In the genomic region with DNA sequence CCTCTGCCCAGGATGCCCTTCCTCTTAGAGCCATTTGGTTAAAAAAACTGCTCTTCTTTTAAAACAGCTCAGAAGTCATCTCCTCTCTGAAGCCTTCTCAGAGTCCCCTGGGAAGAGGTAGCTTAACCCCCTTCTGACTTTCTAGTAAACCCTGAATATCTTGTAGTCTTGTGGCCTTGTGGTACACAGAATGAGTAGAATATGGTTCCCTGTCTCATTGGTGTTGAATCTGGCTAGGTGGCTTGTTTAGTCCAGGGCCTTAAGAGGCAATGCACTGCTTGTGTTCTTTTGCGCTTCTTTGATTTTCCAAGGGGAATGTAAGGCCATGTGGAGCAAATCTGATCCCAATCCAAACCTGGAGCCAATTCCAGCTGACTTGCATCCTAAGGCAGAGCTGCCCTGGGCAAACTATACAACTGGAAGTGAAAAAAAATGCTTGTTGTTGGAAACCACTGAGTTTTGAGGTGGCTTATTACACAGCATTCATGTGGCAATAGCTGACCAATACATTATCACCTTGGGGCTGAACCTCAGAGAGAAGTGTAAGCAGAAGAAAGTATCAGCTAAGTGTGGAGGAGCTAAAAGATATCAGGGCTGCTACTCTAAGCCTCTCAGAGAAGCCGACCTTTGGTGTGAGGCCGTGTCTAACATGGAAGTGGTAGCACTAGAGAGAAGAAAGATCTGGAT, we compare ENCODE assay signal across 23 cellular contexts.
"Had no signal": no experiment of that assay in that cellular context is flagged by ENCODE, and none has a peak within 500 bp of the region (broad histone marks: within the 10 kb centered on the region; RNA-seq: fewer than 3 reads in every experiment).

No MANE protein-coding gene starts in this region.

- H3K27ac ChIP-seq: esophagus squamous epithelium, heart right ventricle, left lung, prostate gland, right atrium auricular region, thoracic aorta, tibial nerve, upper lobe of left lung had no signal

- H3K27ac Mint-ChIP-seq: endodermal cell; nephron progenitor cell; stimulated activated effector memory CD8-positive, alpha-beta T cell treated with anti-CD3 and anti-CD28 coated beads, Interleukin-12 subunit alpha, Interleukin-12 subunit beta, amount 100 ng/mL, for 72 hours; stimulated activated naive CD8-positive, alpha-beta T cell treated with anti-CD3 and anti-CD28 coated beads, Interleukin-15, Interleukin-2, amounts not matched to agents 100 ng/mL and 50 ng/mL, for 24 hours had no signal

- H3K9me3 Mint-ChIP-seq: endodermal cell; stimulated activated effector memory CD8-positive, alpha-beta T cell treated with anti-CD3 and anti-CD28 coated beads, Interleukin-12 subunit alpha, Interleukin-12 subunit beta, amount 100 ng/mL, for 72 hours; stimulated activated naive CD8-positive, alpha-beta T cell treated with anti-CD3 and anti-CD28 coated beads, Interleukin-15, Interleukin-2, amounts not matched to agents 100 ng/mL and 50 ng/mL, for 24 hours had no signal

- H3K4me3 ChIP-seq: esophagus squamous epithelium, heart right ventricle, left lung, prostate gland, right atrium auricular region, thoracic aorta, tibial nerve, upper lobe of left lung had no signal

- H3K36me3 Mint-ChIP-seq: stimulated activated effector memory CD8-positive, alpha-beta T cell treated with anti-CD3 and anti-CD28 coated beads, Interleukin-12 subunit alpha, Interleukin-12 subunit beta, amount 100 ng/mL, for 72 hours had no signal

- H3K9me3 ChIP-seq: esophagus squamous epithelium, left lung, prostate gland, right atrium auricular region, thoracic aorta, tibial nerve, upper lobe of left lung had no signal

- DNase-seq: effector CD8-positive, alpha-beta T cell; endodermal cell; esophagus squamous epithelium; foreskin melanocyte; glutamatergic neuron; heart right ventricle; hippocampal formation; left cardiac atrium; left lung; nephron progenitor cell; nucleus accumbens; stimulated activated CD4-positive, alpha-beta T cell treated with anti-CD3 and anti-CD28 coated beads, Interleukin-2, amount 100 ng/mL, for 24 hours; stimulated activated CD4-positive, alpha-beta T cell treated with anti-CD3 and anti-CD28 coated beads, Interleukin-4, amount 100 ng/mL, for 24 hours; upper lobe of left lung had no signal

- FAIRE-seq: islet of Langerhans, urothelium cell line had no signal

- H3K27me3 ChIP-seq: heart right ventricle, left lung, right atrium auricular region, tibial nerve, upper lobe of left lung had no signal

- H3K4me3 Mint-ChIP-seq: endodermal cell; nephron progenitor cell; stimulated activated effector memory CD8-positive, alpha-beta T cell treated with anti-CD3 and anti-CD28 coated beads, Interleukin-12 subunit alpha, Interleukin-12 subunit beta, amount 100 ng/mL, for 72 hours; stimulated activated naive CD8-positive, alpha-beta T cell treated with anti-CD3 and anti-CD28 coated beads, Interleukin-15, Interleukin-2, amounts not matched to agents 100 ng/mL and 50 ng/mL, for 24 hours had no signal

- H3K4me1 ChIP-seq: esophagus squamous epithelium, heart right ventricle, left lung, prostate gland, right atrium auricular region, tibial nerve, upper lobe of left lung had no signal

- H3K36me3 ChIP-seq: esophagus squamous epithelium, heart right ventricle, left lung, prostate gland, right atrium auricular region, thoracic aorta, tibial nerve, upper lobe of left lung had no signal

- H3K4me1 Mint-ChIP-seq: endodermal cell, nephron progenitor cell had no signal

- ATAC-seq: heart right ventricle; left cardiac atrium; left lung; sciatic nerve; stimulated activated effector memory CD8-positive, alpha-beta T cell treated with anti-CD3 and anti-CD28 coated beads, Interleukin-12 subunit alpha, Interleukin-12 subunit beta, amount 100 ng/mL, for 72 hours had no signal
